25 cellular contexts compared by ENCODE assay signal in the genomic region with DNA sequence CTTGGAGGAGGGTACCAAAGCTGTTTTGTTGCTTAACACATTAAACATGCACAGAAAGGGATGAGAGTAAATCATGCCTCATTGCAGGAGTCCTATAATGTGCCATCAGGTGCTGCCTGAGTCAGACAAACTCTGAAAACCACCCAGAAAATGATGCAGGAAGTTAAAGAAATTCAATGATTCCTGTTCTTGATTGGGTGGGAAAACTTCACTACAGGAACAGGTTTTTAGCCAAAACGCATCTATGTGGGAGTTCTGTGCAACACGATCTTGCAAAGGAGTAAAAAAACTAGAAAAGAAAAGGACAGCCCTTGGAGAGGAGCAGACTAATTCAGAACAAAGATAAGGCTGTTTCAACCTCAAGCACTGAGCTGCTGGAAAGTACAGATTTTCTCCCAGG.
"Had no signal": no experiment of that assay in that cellular context is flagged by ENCODE, and none has a peak within 500 bp of the region (broad histone marks: within the 10 kb centered on the region; RNA-seq: fewer than 3 reads in every experiment).

No MANE protein-coding gene starts in this region.

- H3K4me1 Mint-ChIP-seq: naive B cell; stimulated activated naive B cell treated with anti-CD40 and anti-IgM and Interleukin-4, amounts not matched to agents 10 μg/mL and 1 μg/mL and 100 μg/mL, for 72 hours; stimulated activated naive CD8-positive, alpha-beta T cell treated with anti-CD3 and anti-CD28 coated beads, Interleukin-15, amount 100 ng/mL, for 72 hours had no signal

- H3K9me3 ChIP-seq: esophagus muscularis mucosa, gastrocnemius medialis, pancreas, prostate gland, sigmoid colon, thoracic aorta, transverse colon had no signal

- H3K4me1 ChIP-seq: esophagus muscularis mucosa, gastrocnemius medialis, heart right ventricle, pancreas, prostate gland, sigmoid colon, transverse colon had no signal

- H3K27ac ChIP-seq: epithelial cell of prostate, esophagus muscularis mucosa, gastrocnemius medialis, heart right ventricle, pancreas, prostate gland, sigmoid colon, skin epidermis, thoracic aorta, transverse colon had no signal

- H3K27me3 ChIP-seq: esophagus muscularis mucosa, gastrocnemius medialis, heart right ventricle, pancreas, transverse colon had no signal

- H3K36me3 Mint-ChIP-seq: naive B cell; stimulated activated naive B cell treated with anti-CD40 and anti-IgM and Interleukin-4, amounts not matched to agents 10 μg/mL and 1 μg/mL and 100 μg/mL, for 72 hours had no signal

- H3K27ac Mint-ChIP-seq: dendritic cell treated with granulocyte-macrophage colony-stimulating factor and Interleukin-4, amounts not matched to agents 40 ng/mL and 50 ng/mL, for 4 days; effector memory CD8-positive, alpha-beta T cell; naive B cell; stimulated activated naive B cell treated with anti-CD40 and anti-IgM and Interleukin-4, amounts not matched to agents 10 μg/mL and 1 μg/mL and 100 μg/mL, for 72 hours; stimulated activated naive CD8-positive, alpha-beta T cell treated with anti-CD3 and anti-CD28 coated beads, Interleukin-15, amount 100 ng/mL, for 72 hours had no signal

- DNase-seq: cerebellar nuclear complex; effector memory CD8-positive, alpha-beta T cell; gastrocnemius medialis; heart right ventricle; kidney; left cardiac atrium; left ventricle myocardium superior; mesenchymal stem cell; midbrain; naive B cell; nucleus accumbens; pancreas; sigmoid colon; stimulated activated CD4-positive, alpha-beta T cell treated with anti-CD3 and anti-CD28 coated beads, Interleukin-2, amount 100 ng/mL, for 24 hours; stimulated activated CD4-positive, alpha-beta T cell treated with anti-CD3 and anti-CD28 coated beads, Interleukin-4, amount 100 ng/mL, for 4 hours; stimulated activated naive B cell treated with anti-CD40 and anti-IgM and Interleukin-4, amounts not matched to agents 10 μg/mL and 1 μg/mL and 100 μg/mL, for 72 hours; stimulated activated naive CD8-positive, alpha-beta T cell treated with anti-CD3 and anti-CD28 coated beads, Interleukin-15, amount 100 ng/mL, for 72 hours; transverse colon had no signal

- H3K4me3 ChIP-seq: esophagus muscularis mucosa, gastrocnemius medialis, heart right ventricle, lung, pancreas, prostate gland, sigmoid colon, skin epidermis, thoracic aorta, transverse colon had no signal

- H3K4me3 Mint-ChIP-seq: dendritic cell treated with granulocyte-macrophage colony-stimulating factor and Interleukin-4, amounts not matched to agents 40 ng/mL and 50 ng/mL, for 4 days; effector memory CD8-positive, alpha-beta T cell; naive B cell; stimulated activated naive B cell treated with anti-CD40 and anti-IgM and Interleukin-4, amounts not matched to agents 10 μg/mL and 1 μg/mL and 100 μg/mL, for 72 hours; stimulated activated naive CD8-positive, alpha-beta T cell treated with anti-CD3 and anti-CD28 coated beads, Interleukin-15, amount 100 ng/mL, for 72 hours had no signal

- H3K27me3 Mint-ChIP-seq: dendritic cell treated with granulocyte-macrophage colony-stimulating factor and Interleukin-4, amounts not matched to agents 40 ng/mL and 50 ng/mL, for 4 days; effector memory CD8-positive, alpha-beta T cell; naive B cell; stimulated activated naive B cell treated with anti-CD40 and anti-IgM and Interleukin-4, amounts not matched to agents 10 μg/mL and 1 μg/mL and 100 μg/mL, for 72 hours; stimulated activated naive CD8-positive, alpha-beta T cell treated with anti-CD3 and anti-CD28 coated beads, Interleukin-15, amount 100 ng/mL, for 72 hours had no signal

- H3K36me3 ChIP-seq: esophagus muscularis mucosa, gastrocnemius medialis, heart right ventricle, pancreas, prostate gland, sigmoid colon, thoracic aorta, transverse colon had no signal

- ATAC-seq: effector memory CD8-positive, alpha-beta T cell; gastrocnemius medialis; heart right ventricle; left cardiac atrium; left ventricle myocardium superior; pancreas; stimulated activated naive B cell treated with anti-CD40 and anti-IgM and Interleukin-4, amounts not matched to agents 10 μg/mL and 1 μg/mL and 100 μg/mL, for 72 hours; stimulated activated naive CD8-positive, alpha-beta T cell treated with anti-CD3 and anti-CD28 coated beads, Interleukin-15, amount 100 ng/mL, for 72 hours had no signal

- H3K9me3 Mint-ChIP-seq: effector memory CD8-positive, alpha-beta T cell had no signal
